28 cellular contexts compared by ENCODE assay signal in the genomic region with DNA sequence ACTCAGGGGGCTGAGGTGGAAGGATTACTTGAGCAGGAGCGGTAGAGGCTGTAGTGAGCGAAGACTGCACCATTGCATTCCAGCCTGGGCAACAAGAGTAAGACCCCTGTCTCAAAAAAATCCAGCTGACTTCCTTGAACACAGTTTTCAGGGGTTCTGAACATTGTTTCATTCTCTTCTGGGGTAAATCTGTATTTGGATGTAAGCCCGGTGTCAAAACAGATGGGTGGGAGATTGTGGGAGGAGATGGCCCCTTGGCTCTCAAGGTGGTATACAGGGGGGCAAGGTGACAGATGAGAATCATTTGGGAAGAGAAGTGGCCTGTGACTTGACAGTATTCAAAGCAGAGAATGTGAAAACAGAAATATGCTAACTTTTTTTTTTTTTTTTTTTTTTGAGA. TPM values are rescaled to one million over a fixed set of nuclear protein-coding genes. Genes with fewer than 3 reads are reported as not detected.
"Had no signal": no experiment of that assay in that cellular context is flagged by ENCODE, and none has a peak within 500 bp of the region (broad histone marks: within the 10 kb centered on the region; RNA-seq: fewer than 3 reads in every experiment).

No MANE protein-coding gene starts in this region.

- H3K9me3 ChIP-seq: Peyer's patch, SJSA1 had no signal

- ATAC-seq: activated CD8-positive, alpha-beta T cell treated with anti-CD3 and anti-CD28 coated beads, Interleukin-2, amount 10 ng/mL, durations not matched to agents 7 days and 5 days; SK-N-SH treated with all-trans-retinoic acid at 6 μM for 48 hours had no signal

- H3K4me3 Mint-ChIP-seq: activated CD8-positive, alpha-beta T cell treated with anti-CD3 and anti-CD28 coated beads, Interleukin-2, amount 10 ng/mL, durations not matched to agents 7 days and 5 days; activated T-helper 1 cell treated with anti-CD3 and anti-CD28 coated beads, Interleukin-12 subunit alpha, Interleukin-12 subunit beta, Interleukin-2, Interleukin-4 antibody, amounts not matched to agents 30 ng/mL and 10 ng/mL and 1 ng/mL, durations not matched to agents 14 hours and 24 hours and 36 hours; T-helper 1 cell treated with Interleukin-12 subunit alpha and Interleukin-12 subunit beta and Interleukin-4 antibody, amounts not matched to agents 30 μg/mL and 1 μg/mL, for 36 hours had no signal

- H3K36me3 Mint-ChIP-seq: activated naive CD4-positive, alpha-beta T cell treated with anti-CD3 and anti-CD28 coated beads, Interleukin-2, amount 50 U/mL, for 24 hours had no signal

- H3K27ac ChIP-seq: Peyer's patch, RWPE1, SJSA1 had no signal

- DNase-seq: activated CD4-positive, alpha-beta T cell treated with anti-CD3 and anti-CD28 coated beads for 48 hours; activated CD4-positive, alpha-beta T cell treated with anti-CD3 and anti-CD28 coated beads, Interleukin-2, amount 50 U/mL, for 4 hours; activated CD4-positive, CD25-positive, alpha-beta regulatory T cell treated with anti-CD3 and anti-CD28 coated beads, Interleukin-2, amount 50 U/mL, for 72 hours; activated CD8-positive, alpha-beta memory T cell treated with anti-CD3 and anti-CD28 coated beads, Interleukin-2, amount 50 U/mL, for 48 hours; activated CD8-positive, alpha-beta T cell treated with anti-CD3 and anti-CD28 coated beads, Interleukin-2, amount 10 ng/mL, durations not matched to agents 7 days and 5 days; activated effector memory CD4-positive, alpha-beta T cell treated with Interleukin-2 at 50 U/mL for 16 hours; activated naive CD4-positive, alpha-beta T cell; activated T-cell treated with anti-CD3 and anti-CD28 coated beads, Interleukin-2, amount 50 U/mL, for 1 hour; aorta; central memory CD4-positive, alpha-beta T cell; KG1; NCI-H1092 treated with DMSO at 0.1 percent for 48 hours; NCI-H1417 treated with DMSO at 0.1 percent for 48 hours; NCI-H1694 treated with DMSO at 0.1 percent for 48 hours; NCI-H2029 treated with DMSO at 0.1 percent for 48 hours; NCI-H510A treated with DMSO at 0.1 percent for 48 hours; NCI-H69; NK-92 treated with Interleukin-12 subunit alpha and Interleukin-12 subunit beta, amount 100 ng/mL, for 24 hours; Peyer's patch; SHP77 had no signal

- H3K9me3 Mint-ChIP-seq: activated naive CD4-positive, alpha-beta T cell treated with anti-CD3 and anti-CD28 coated beads, Interleukin-2, amount 50 U/mL, for 24 hours; activated T-helper 1 cell treated with anti-CD3 and anti-CD28 coated beads, Interleukin-12 subunit alpha, Interleukin-12 subunit beta, Interleukin-2, Interleukin-4 antibody, amounts not matched to agents 30 ng/mL and 10 ng/mL and 1 ng/mL, durations not matched to agents 14 hours and 24 hours and 36 hours; T-helper 1 cell treated with Interleukin-12 subunit alpha and Interleukin-12 subunit beta and Interleukin-4 antibody, amounts not matched to agents 30 μg/mL and 1 μg/mL, for 36 hours had no signal

- H3K27ac Mint-ChIP-seq: activated CD8-positive, alpha-beta T cell treated with anti-CD3 and anti-CD28 coated beads, Interleukin-2, amount 10 ng/mL, durations not matched to agents 7 days and 5 days; activated naive CD4-positive, alpha-beta T cell treated with anti-CD3 and anti-CD28 coated beads, Interleukin-2, amount 50 U/mL, for 24 hours; activated T-helper 1 cell treated with anti-CD3 and anti-CD28 coated beads, Interleukin-12 subunit alpha, Interleukin-12 subunit beta, Interleukin-2, Interleukin-4 antibody, amounts not matched to agents 30 ng/mL and 10 ng/mL and 1 ng/mL, durations not matched to agents 14 hours and 24 hours and 36 hours; T-helper 1 cell treated with Interleukin-12 subunit alpha and Interleukin-12 subunit beta and Interleukin-4 antibody, amounts not matched to agents 30 μg/mL and 1 μg/mL, for 36 hours had no signal

- FAIRE-seq: bronchial epithelial cell had no signal

- H3K27me3 ChIP-seq: SJSA1 had no signal

- H3K36me3 ChIP-seq: Peyer's patch, SJSA1 had no signal

- H3K4me3 ChIP-seq: SJSA1 had no signal

RNA-seq across cellular contexts. Expression of a gene that starts 4.8 kb away (rescaled TPM):
- total RNA-seq: bronchial epithelial cell had no signal

RNA-seq across cellular contexts. Expression of a gene that starts 5.3 kb away (rescaled TPM):
- total RNA-seq: activated CD8-positive, alpha-beta T cell treated with anti-CD3 and anti-CD28 coated beads, Interleukin-2, amount 10 ng/mL, durations not matched to agents 7 days and 5 days; activated T-helper 1 cell treated with anti-CD3 and anti-CD28 coated beads, Interleukin-12 subunit alpha, Interleukin-12 subunit beta, Interleukin-2, Interleukin-4 antibody, amounts not matched to agents 30 ng/mL and 10 ng/mL and 1 ng/mL, durations not matched to agents 14 hours and 24 hours and 36 hours; MCF 10A; Peyer's patch; SJSA1 had no signal

RNA-seq across cellular contexts. Expression of a gene that starts 17.6 kb away (rescaled TPM):
- total RNA-seq: bronchial epithelial cell had no signal
